In genomic region chr7:21773326-21773725, GRCh38 we compare ENCODE assay signal across 19 cellular contexts.
"Had no signal": no experiment of that assay in that cellular context is flagged by ENCODE, and none has a peak within 500 bp of the region (broad histone marks: within the 10 kb centered on the region; RNA-seq: fewer than 3 reads in every experiment).

No MANE protein-coding gene starts in this region.

- ATAC-seq: right cardiac atrium had no signal

- DNase-seq: activated CD4-positive, CD25-positive, alpha-beta regulatory T cell treated with anti-CD3 and anti-CD28 coated beads, Interleukin-2, amount 50 U/mL, for 72 hours; activated naive CD4-positive, alpha-beta T cell; activated naive CD8-positive, alpha-beta T cell treated with anti-CD3 and anti-CD28 coated beads, Interleukin-2, amount 10 ng/mL, durations not matched to agents 7 days and 5 days; dorsolateral prefrontal cortex; glutamatergic neuron; immature natural killer cell; posterior cingulate gyrus; right cardiac atrium; stimulated activated CD4-positive, alpha-beta T cell treated with anti-CD3 and anti-CD28 coated beads, Interleukin-15, amount 100 ng/mL, for 24 hours; stimulated activated CD4-positive, alpha-beta T cell treated with anti-CD3 and anti-CD28 coated beads, Interleukin-4, amount 100 ng/mL, for 24 hours; stimulated activated naive CD4-positive, alpha-beta T cell; T-helper 1 cell; T1000; transverse colon had no signal

- H3K36me3 ChIP-seq: cardiac muscle cell, esophagus muscularis mucosa, neutrophil, transverse colon, vagina had no signal

- H3K9me3 ChIP-seq: esophagus muscularis mucosa, neutrophil, transverse colon, vagina had no signal

- H3K4me1 ChIP-seq: vagina had no signal

- H3K27me3 ChIP-seq: esophagus muscularis mucosa, neutrophil, transverse colon, vagina had no signal

- H3K4me3 ChIP-seq: cardiac muscle cell, esophagus muscularis mucosa, skin epidermis, transverse colon, vagina had no signal

- H3K27ac ChIP-seq: cardiac muscle cell, esophagus muscularis mucosa, neutrophil, skin epidermis, vagina had no signal
